In genomic region chr17:64983708-64984107, GRCh38 we compare ENCODE assay signal across 13 cellular contexts.
DNase-seq lines count a peak whose midpoint lies in the region; ATAC-seq and TF ChIP-seq lines count a peak whose summit lies in the region.
"Had no signal": no experiment of that assay in that cellular context is flagged by ENCODE, and none has a peak within 500 bp of the region (broad histone marks: within the 10 kb centered on the region; RNA-seq: fewer than 3 reads in every experiment).

No MANE protein-coding gene starts in this region.

- no peaks in the 10 kb centered on the region for H3K36me3 Mint-ChIP-seq in CD4-positive, alpha-beta T cell (ENCODE audit: low read depth)
- H3K36me3 Mint-ChIP-seq in activated naive CD8-positive, alpha-beta T cell treated with anti-CD3 and anti-CD28 coated beads, Interleukin-2, amount 10 ng/mL, durations not matched to agents 7 days and 5 days, result peaks cover 3% of the 10 kb centered on the region
- H3K36me3 Mint-ChIP-seq in natural killer cell treated with Interleukin-12 subunit alpha and Interleukin-12 subunit beta and Interleukin-15 and Interleukin-18, amount 100 ng/mL, for 72 hours, result peaks cover 6% of the 10 kb centered on the region

- POLR2A ChIA-PET in CD4-positive, alpha-beta T cell (lab: Charles Lee), result interaction anchor here (3.4 kb wide), 1 partner anchor 9 kb away, joined by 117 read pairs; no protein-coding TSS in a partner anchor
- POLR2A ChIA-PET in activated naive CD8-positive, alpha-beta T cell treated with anti-CD3 and anti-CD28 coated beads, Interleukin-2, amount 10 ng/mL, durations not matched to agents 7 days and 5 days (lab: Charles Lee), result interaction anchor here (4.2 kb wide), 1 partner anchor 9 kb away, joined by 88 read pairs; no protein-coding TSS in a partner anchor

- H3K36me3 ChIP-seq in OCI-LY1 (ENCODE audit: insufficient read depth, low read length), result no peaks in the 10 kb centered on the region
- H3K36me3 ChIP-seq: SJCRH30, thoracic aorta had no signal

- peak overlapping the region; percentile 77 for H3K9ac ChIP-seq in OCI-LY1 (ENCODE audit: low read length)

- no peak for TF ChIP-seq CTCF in CD4-positive, alpha-beta T cell (IDR thresholded peaks at IDR 0.05)
- no peak for TF ChIP-seq CTCF in OCI-LY1 (IDR thresholded peaks at IDR 0.05; ENCODE audit: low read length)

- no peaks in the 10 kb centered on the region for H3K9me3 ChIP-seq in CD4-positive, alpha-beta T cell (ENCODE audit: control insufficient read depth, low read length)
- no peaks in the 10 kb centered on the region for H3K9me3 ChIP-seq in OCI-LY1 (ENCODE audit: low read length)
- H3K9me3 ChIP-seq: SJCRH30, thoracic aorta had no signal

- intact Hi-C loops in CD4-positive, alpha-beta T cell (cut with DNase I, micrococcal nuclease), result loop anchor here in 1 of 2 experiments (2.0 kb wide), 1 partner anchor 71 kb away; no protein-coding TSS in a partner anchor

- H3K27me3 Mint-ChIP-seq in CD4-positive, alpha-beta T cell, result no peaks in the 10 kb centered on the region
- no peaks in the 10 kb centered on the region for H3K27me3 Mint-ChIP-seq in activated naive CD8-positive, alpha-beta T cell treated with anti-CD3 and anti-CD28 coated beads, Interleukin-2, amount 10 ng/mL, durations not matched to agents 7 days and 5 days
- H3K27me3 Mint-ChIP-seq in natural killer cell treated with Interleukin-12 subunit alpha and Interleukin-12 subunit beta and Interleukin-15 and Interleukin-18, amount 100 ng/mL, for 72 hours, result no peaks in the 10 kb centered on the region

- H2AFZ ChIP-seq in OCI-LY1 (ENCODE audit: low read length), result no peak overlapping the region

- ATAC-seq in CD4-positive, alpha-beta T cell (ENCODE audit: poor library complexity), result no peak
- no peak for ATAC-seq in activated naive CD8-positive, alpha-beta T cell treated with anti-CD3 and anti-CD28 coated beads, Interleukin-2, amount 10 ng/mL, durations not matched to agents 7 days and 5 days (ENCODE audit: low read depth)
- no peak for ATAC-seq in natural killer cell treated with Interleukin-12 subunit alpha and Interleukin-12 subunit beta and Interleukin-15 and Interleukin-18, amount 100 ng/mL, for 72 hours
- ATAC-seq in GM18517 (IDR thresholded peaks at IDR 0.05; ENCODE audit: unreplicated experiment) (no peak), GM18907 (IDR thresholded peaks at IDR 0.05; ENCODE audit: unreplicated experiment) (no peak)
- ATAC-seq: activated T-cell treated with anti-CD3 and anti-CD28 coated beads, Interleukin-2, amount 50 U/mL, for 4 hours had no signal

- peaks cover 43% of the 10 kb centered on the region for H3K4me1 Mint-ChIP-seq in CD4-positive, alpha-beta T cell (ENCODE audit: low read depth)
- peaks cover 25% of the 10 kb centered on the region for H3K4me1 Mint-ChIP-seq in activated naive CD8-positive, alpha-beta T cell treated with anti-CD3 and anti-CD28 coated beads, Interleukin-2, amount 10 ng/mL, durations not matched to agents 7 days and 5 days
- peaks cover 33 to 43% of the 10 kb centered on the region in 2 donors for H3K4me1 Mint-ChIP-seq in natural killer cell treated with Interleukin-12 subunit alpha and Interleukin-12 subunit beta and Interleukin-15 and Interleukin-18, amount 100 ng/mL, for 72 hours (ENCODE audit: low read depth in 2 of 2)

- no peaks in the 10 kb centered on the region for H3K27me3 ChIP-seq in CD4-positive, alpha-beta T cell (ENCODE audit: control insufficient read depth, insufficient read depth, low read length)
- no peaks in the 10 kb centered on the region for H3K27me3 ChIP-seq in OCI-LY1 (ENCODE audit: insufficient read depth, low read length)
- H3K27me3 ChIP-seq: SJCRH30 had no signal

- no peaks in the 10 kb centered on the region for H3K79me2 ChIP-seq in OCI-LY1 (ENCODE audit: insufficient read depth, low read length)

- H3K4me1 ChIP-seq in OCI-LY1 (ENCODE audit: insufficient read depth, low read length, severe bottlenecking), result peaks cover 88% of the 10 kb centered on the region
- H3K4me1 ChIP-seq: SJCRH30 had no signal

- peak overlapping the region; percentile 30 for H3K4me3 Mint-ChIP-seq in CD4-positive, alpha-beta T cell
- peak overlapping the region; percentile 17 for H3K4me3 Mint-ChIP-seq in activated naive CD8-positive, alpha-beta T cell treated with anti-CD3 and anti-CD28 coated beads, Interleukin-2, amount 10 ng/mL, durations not matched to agents 7 days and 5 days
- peak overlapping the region; percentile 22 for H3K4me3 Mint-ChIP-seq in natural killer cell treated with Interleukin-12 subunit alpha and Interleukin-12 subunit beta and Interleukin-15 and Interleukin-18, amount 100 ng/mL, for 72 hours
- H3K4me3 Mint-ChIP-seq: activated T-cell treated with anti-CD3 and anti-CD28 coated beads, Interleukin-2, amount 50 U/mL, for 4 hours had no signal

- no peaks in the 10 kb centered on the region for H3K9me2 ChIP-seq in OCI-LY1 (ENCODE audit: low read depth, low read length)

- H3K27ac Mint-ChIP-seq in CD4-positive, alpha-beta T cell, result peak overlapping the region; percentile 98
- H3K27ac Mint-ChIP-seq in activated naive CD8-positive, alpha-beta T cell treated with anti-CD3 and anti-CD28 coated beads, Interleukin-2, amount 10 ng/mL, durations not matched to agents 7 days and 5 days, result peak overlapping the region; percentile 97
- peak overlapping the region; percentile 100 for H3K27ac Mint-ChIP-seq in natural killer cell treated with Interleukin-12 subunit alpha and Interleukin-12 subunit beta and Interleukin-15 and Interleukin-18, amount 100 ng/mL, for 72 hours

- H3K4me3 ChIP-seq in OCI-LY1 (ENCODE audit: low read depth, low read length, poor library complexity, severe bottlenecking), result no peak overlapping the region
- H3K4me3 ChIP-seq: SJCRH30, thoracic aorta had no signal

- peak overlapping the region; percentile 93 for H3K27ac ChIP-seq in CD4-positive, alpha-beta T cell (ENCODE audit: low read depth, low read length)
- peak overlapping the region; percentile 99 for H3K27ac ChIP-seq in OCI-LY1 (ENCODE audit: low read depth, low read length, poor library complexity, severe bottlenecking)
- H3K27ac ChIP-seq: SJCRH30 had no signal

- CTCF ChIA-PET in CD4-positive, alpha-beta T cell (lab: Charles Lee), result interaction anchor here (1.0 kb wide), 1 partner anchor 18 kb away, joined by 3 read pairs; no protein-coding TSS in a partner anchor

- peak overlapping the region; percentile 74 for H3K4me2 ChIP-seq in OCI-LY1 (ENCODE audit: low read length)

- no peaks in the 10 kb centered on the region for H4K20me1 ChIP-seq in OCI-LY1 (ENCODE audit: insufficient read depth, low read length)

- H3K9me3 Mint-ChIP-seq in CD4-positive, alpha-beta T cell, result no peaks in the 10 kb centered on the region
- H3K9me3 Mint-ChIP-seq in activated naive CD8-positive, alpha-beta T cell treated with anti-CD3 and anti-CD28 coated beads, Interleukin-2, amount 10 ng/mL, durations not matched to agents 7 days and 5 days, result peaks cover 1% of the 10 kb centered on the region
- H3K9me3 Mint-ChIP-seq in natural killer cell treated with Interleukin-12 subunit alpha and Interleukin-12 subunit beta and Interleukin-15 and Interleukin-18, amount 100 ng/mL, for 72 hours, result no peaks in the 10 kb centered on the region
- H3K9me3 Mint-ChIP-seq: activated T-cell treated with anti-CD3 and anti-CD28 coated beads, Interleukin-2, amount 50 U/mL, for 4 hours had no signal

- DNase-seq in CD4-positive, alpha-beta T cell, result no peak
- DNase-seq in activated naive CD8-positive, alpha-beta T cell treated with anti-CD3 and anti-CD28 coated beads, Interleukin-2, amount 10 ng/mL, durations not matched to agents 7 days and 5 days, result no peak
- DNase-seq in natural killer cell treated with Interleukin-12 subunit alpha and Interleukin-12 subunit beta and Interleukin-15 and Interleukin-18, amount 100 ng/mL, for 72 hours (ENCODE audit: low spot score), result no peak
- no peak for DNase-seq in amygdala (lab: John Stamatoyannopoulos, UW)
- DNase-seq in NCI-H2227 treated with DMSO at 0.1 percent for 48 hours (lab: John Stamatoyannopoulos, UW), result no peak
- DNase-seq: activated T-cell treated with anti-CD3 and anti-CD28 coated beads, Interleukin-2, amount 50 U/mL, for 4 hours; mammary epithelial cell; NCI-H2107; SJCRH30 had no signal

- peaks cover 19% of the 10 kb centered on the region for H3F3A ChIP-seq in OCI-LY1 (ENCODE audit: insufficient read depth, low read length)
